In the genomic region with DNA sequence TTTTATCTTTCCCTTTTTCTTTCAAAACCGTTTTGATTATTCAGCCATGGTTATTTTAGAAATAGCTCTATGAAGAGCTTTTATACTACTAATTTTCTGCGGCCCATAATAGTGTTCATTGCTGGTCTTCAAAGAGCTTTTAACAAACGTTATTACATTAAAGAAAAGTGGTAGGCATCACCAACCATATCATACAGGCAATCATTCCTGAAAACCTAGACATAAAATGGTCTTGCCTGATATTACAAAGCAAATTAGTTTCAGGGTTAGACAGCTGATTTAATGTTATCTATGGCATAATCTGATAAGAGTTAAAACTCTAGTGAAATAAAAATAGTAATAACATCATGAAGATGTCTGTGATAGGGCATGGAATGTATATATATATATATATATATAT, we compare ENCODE assay signal across 1 cellular context.
TF ChIP-seq lines count a peak whose summit lies in the region.

No MANE protein-coding gene starts in this region.

TF ChIP-seq in SK-N-SH treated with all-trans-retinoic acid at 6 μM for 48 hours, 23 proteins besides CTCF, POLR2A, EP300 and RAD21 (continued from another document):
- TF ChIP-seq, protein P1, sequence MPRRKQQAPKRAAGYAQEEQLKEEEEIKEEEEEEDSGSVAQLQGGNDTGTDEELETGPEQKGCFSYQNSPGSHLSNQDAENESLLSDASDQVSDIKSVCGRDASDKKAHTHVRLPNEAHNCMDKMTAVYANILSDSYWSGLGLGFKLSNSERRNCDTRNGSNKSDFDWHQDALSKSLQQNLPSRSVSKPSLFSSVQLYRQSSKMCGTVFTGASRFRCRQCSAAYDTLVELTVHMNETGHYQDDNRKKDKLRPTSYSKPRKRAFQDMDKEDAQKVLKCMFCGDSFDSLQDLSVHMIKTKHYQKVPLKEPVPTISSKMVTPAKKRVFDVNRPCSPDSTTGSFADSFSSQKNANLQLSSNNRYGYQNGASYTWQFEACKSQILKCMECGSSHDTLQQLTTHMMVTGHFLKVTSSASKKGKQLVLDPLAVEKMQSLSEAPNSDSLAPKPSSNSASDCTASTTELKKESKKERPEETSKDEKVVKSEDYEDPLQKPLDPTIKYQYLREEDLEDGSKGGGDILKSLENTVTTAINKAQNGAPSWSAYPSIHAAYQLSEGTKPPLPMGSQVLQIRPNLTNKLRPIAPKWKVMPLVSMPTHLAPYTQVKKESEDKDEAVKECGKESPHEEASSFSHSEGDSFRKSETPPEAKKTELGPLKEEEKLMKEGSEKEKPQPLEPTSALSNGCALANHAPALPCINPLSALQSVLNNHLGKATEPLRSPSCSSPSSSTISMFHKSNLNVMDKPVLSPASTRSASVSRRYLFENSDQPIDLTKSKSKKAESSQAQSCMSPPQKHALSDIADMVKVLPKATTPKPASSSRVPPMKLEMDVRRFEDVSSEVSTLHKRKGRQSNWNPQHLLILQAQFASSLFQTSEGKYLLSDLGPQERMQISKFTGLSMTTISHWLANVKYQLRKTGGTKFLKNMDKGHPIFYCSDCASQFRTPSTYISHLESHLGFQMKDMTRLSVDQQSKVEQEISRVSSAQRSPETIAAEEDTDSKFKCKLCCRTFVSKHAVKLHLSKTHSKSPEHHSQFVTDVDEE (CRISPR knock-in tag; IDR thresholded peaks at IDR 0.05) = no peak
- no peak for TF ChIP-seq ARNTL (CRISPR knock-in tag; IDR thresholded peaks at IDR 0.05; ENCODE audit: borderline replicate concordance, low read depth)
- no peak for TF ChIP-seq PPARA (CRISPR knock-in tag; IDR thresholded peaks at IDR 0.05; ENCODE audit: borderline replicate concordance)
- no peak for TF ChIP-seq RARB (CRISPR knock-in tag; IDR thresholded peaks at IDR 0.05)
- no peak for TF ChIP-seq GLIS3 (CRISPR knock-in tag; IDR thresholded peaks at IDR 0.05)
